ENCODE assay signal across 6 cellular contexts in genomic region chr14:73545353-73545752, GRCh38. TPM values are rescaled to one million over a fixed set of nuclear protein-coding genes. Genes with fewer than 3 reads are reported as not detected.
"Had no signal": no experiment of that assay in that cellular context is flagged by ENCODE, and none has a peak within 500 bp of the region (broad histone marks: within the 10 kb centered on the region; RNA-seq: fewer than 3 reads in every experiment).

No MANE protein-coding gene starts in this region.

RNA-seq across cellular contexts. Expression of gene HEATR4, which starts 13.4 kb away (rescaled TPM):
- total RNA-seq: activated CD4-positive, alpha-beta memory T cell treated with anti-CD3 and anti-CD28 coated beads, Interleukin-2, amount 10 ng/mL, durations not matched to agents 7 days and 5 days; activated CD8-positive, alpha-beta memory T cell treated with anti-CD3 and anti-CD28 coated beads, Interleukin-2, amount 10 ng/mL, durations not matched to agents 7 days and 5 days; LHCN-M2; NCI-H460; SJCRH30; T-helper 1 cell treated with Interleukin-12 subunit alpha and Interleukin-12 subunit beta and Interleukin-4 antibody, amounts not matched to agents 30 ng/mL and 1 ng/mL, for 36 hours had no signal

RNA-seq across cellular contexts. Expression of gene ACOT4, which starts 46.3 kb away (rescaled TPM):
- total RNA-seq: SJCRH30 had no signal
